Comparison of ENCODE assay signal across 8 cellular contexts in the genomic region with DNA sequence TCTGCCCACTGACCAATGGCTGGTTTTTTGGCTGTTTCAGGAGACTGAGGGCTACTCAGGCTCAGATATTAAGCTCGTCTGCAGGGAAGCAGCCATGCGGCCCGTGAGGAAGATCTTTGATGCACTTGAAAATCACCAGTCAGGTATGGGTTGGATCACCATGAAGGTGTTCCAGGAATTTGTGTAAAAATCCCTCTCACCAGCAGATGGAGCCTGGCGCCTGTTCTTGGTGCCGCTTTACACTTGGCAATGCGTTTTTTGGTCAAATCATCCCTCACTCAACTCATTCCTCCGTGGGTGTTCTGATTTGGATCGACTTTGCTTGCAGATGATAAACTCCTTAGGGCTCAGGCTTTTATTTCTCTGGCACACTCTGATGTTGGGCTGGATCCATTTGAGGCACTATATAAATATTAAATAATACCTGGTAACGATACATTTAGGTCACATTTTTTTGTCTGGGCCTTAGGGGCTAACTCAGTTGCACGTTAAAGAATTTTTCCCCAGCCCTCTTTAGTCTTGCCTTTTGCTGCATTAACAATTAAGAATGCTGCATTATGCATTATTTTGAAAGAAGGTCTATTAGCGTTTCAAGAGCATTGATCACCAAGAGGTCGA. TPM values are rescaled to one million over a fixed set of nuclear protein-coding genes. Genes with fewer than 3 reads are reported as not detected.
DNase-seq lines count a peak whose midpoint lies in the region; ATAC-seq and TF ChIP-seq lines count a peak whose summit lies in the region.

No MANE protein-coding gene starts in this region.

- TF ChIP-seq CTCF in uterus (IDR thresholded peaks at IDR 0.05) = peak; percentile 58 to 69 (median 64)

- no peaks in the 10 kb centered on the region for H3K27me3 ChIP-seq in uterus

- no peaks in the 10 kb centered on the region for H3K9me3 ChIP-seq in uterus

- no peaks in the 10 kb centered on the region for H3K36me3 ChIP-seq in uterus

- H3K27ac ChIP-seq in uterus = no peak overlapping the region

- H3K4me1 ChIP-seq in uterus = no peaks in the 10 kb centered on the region

- no peak for TF ChIP-seq POLR2A in uterus (IDR thresholded peaks at IDR 0.05)

- intact Hi-C loops in posterior cingulate gyrus (cut with DNase I) (loop anchor here (1.0 to 5.0 kb wide), 3 partner anchors 48 to 648 kb away; no protein-coding TSS in a partner anchor), uterus (cut with DNase I; ENCODE audit: low total_unique reads) (no loop called here)

- no peak for ATAC-seq in HG03432 (IDR thresholded peaks at IDR 0.05; ENCODE audit: unreplicated experiment)

- no peak overlapping the region for H3K4me3 ChIP-seq in uterus

- DNase-seq in DMS53 (lab: John Stamatoyannopoulos, UW) = peak; percentile 83
- peak in 65 of 76 experiments; percentile 1 to 76 (median 38) for DNase-seq in HUDEP-2 (lab: John Stamatoyannopoulos, UW; ENCODE audit: unreplicated experiment in 76 of 76)
- DNase-seq in SHP77 (lab: John Stamatoyannopoulos, UW) = peak; percentile 22 to 43
- peak; percentile 58 for DNase-seq in activated naive CD4-positive, alpha-beta T cell treated with Interleukin-2 at 50 U/mL for 16 hours
- peak; percentile 25 for DNase-seq in glomerular endothelial cell (ENCODE audit: extremely low read depth, low read depth, low spot score)
- peak in 8 of 10 donors; percentile 31 to 90 (median 64) for DNase-seq in posterior cingulate gyrus
- DNase-seq in uterus = peak; percentile 37 to 44

RNA-seq across cellular contexts. Expression of gene HDHD2, which starts 50.0 kb away (rescaled TPM):
- total RNA-seq in glomerular endothelial cell (10.7 and 14.4 TPM in 2 replicates), uterus (10 to 100 TPM in 3 of 4 donors, 1 to 10 TPM in 1; 8.8 to 57.7 (median 21.9) TPM)

Comparison
In these comparisons a context has a peak if more than half of its experiments do, and no peak if none do; other contexts are left out.
1. DNase-seq: peak in every context shown above with its lines; median percentile 83 in DMS53; 64 in posterior cingulate gyrus; 58 in activated naive CD4-positive, alpha-beta T cell treated with Interleukin-2 at 50 U/mL for 16 hours; 40 in uterus; 38 in HUDEP-2; 32 in SHP77; 25 in glomerular endothelial cell.